13 cellular contexts compared by ENCODE assay signal in genomic region chr2:120509991-120510735, GRCh38.
"Had no signal": no experiment of that assay in that cellular context is flagged by ENCODE, and none has a peak within 500 bp of the region (broad histone marks: within the 10 kb centered on the region; RNA-seq: fewer than 3 reads in every experiment).

No MANE protein-coding gene starts in this region.

- H3K27ac ChIP-seq: cardiac muscle cell, dorsolateral prefrontal cortex, parathyroid adenoma, suprapubic skin had no signal

- H3K4me3 ChIP-seq: cardiac muscle cell, dorsolateral prefrontal cortex, suprapubic skin had no signal

- H3K36me3 ChIP-seq: cardiac muscle cell, suprapubic skin had no signal

- H3K9me3 ChIP-seq: suprapubic skin had no signal

- H3K4me1 ChIP-seq: parathyroid adenoma had no signal

- ATAC-seq: activated naive CD8-positive, alpha-beta T cell treated with anti-CD3 and anti-CD28 coated beads, Interleukin-2, amount 50 U/mL, for 24 hours had no signal

- DNase-seq: activated CD4-positive, alpha-beta T cell treated with anti-CD3 and anti-CD28 coated beads, Interleukin-2, amount 50 U/mL, for 4 hours; activated CD4-positive, CD25-positive, alpha-beta regulatory T cell treated with anti-CD3 and anti-CD28 coated beads, Interleukin-2, amount 50 U/mL, for 72 hours; activated naive CD4-positive, alpha-beta T cell treated with anti-CD3 and anti-CD28 coated beads for 36 hours; activated naive CD8-positive, alpha-beta T cell treated with anti-CD3 and anti-CD28 coated beads, Interleukin-2, amount 50 U/mL, for 24 hours; activated T-cell treated with anti-CD3 and anti-CD28 coated beads for 4 hours; endodermal cell; erythroblast; small intestine; trophoblast cell had no signal
